ENCODE assay signal across 8 cellular contexts in genomic region chr2:160324161-160324768, GRCh38.
DNase-seq lines count a peak whose midpoint lies in the region; ATAC-seq lines count a peak whose summit lies in the region.

No MANE protein-coding gene starts in this region.

- peak overlapping the region; percentile 35 for H3K27ac Mint-ChIP-seq in activated T-helper 1 cell treated with anti-CD3 and anti-CD28 coated beads, Interleukin-12 subunit alpha, Interleukin-12 subunit beta, Interleukin-2, Interleukin-4 antibody, amounts not matched to agents 30 ng/mL and 10 ng/mL and 1 ng/mL, durations not matched to agents 14 hours and 24 hours and 36 hours

- intact Hi-C loops in activated T-helper 1 cell treated with anti-CD3 and anti-CD28 coated beads, Interleukin-12 subunit alpha, Interleukin-12 subunit beta, Interleukin-2, Interleukin-4 antibody, amounts not matched to agents 30 ng/mL and 10 ng/mL and 1 ng/mL, durations not matched to agents 14 hours and 24 hours and 36 hours (cut with micrococcal nuclease): loop anchor here (1.0 to 10.0 kb wide), 7 partner anchors 71 to 841 kb away; partner anchors contain the start of gene TANK

- peaks cover 65% of the 10 kb centered on the region for H3K4me1 Mint-ChIP-seq in activated T-helper 1 cell treated with anti-CD3 and anti-CD28 coated beads, Interleukin-12 subunit alpha, Interleukin-12 subunit beta, Interleukin-2, Interleukin-4 antibody, amounts not matched to agents 30 ng/mL and 10 ng/mL and 1 ng/mL, durations not matched to agents 14 hours and 24 hours and 36 hours (ENCODE audit: low read depth)

- H3K9me3 Mint-ChIP-seq in activated T-helper 1 cell treated with anti-CD3 and anti-CD28 coated beads, Interleukin-12 subunit alpha, Interleukin-12 subunit beta, Interleukin-2, Interleukin-4 antibody, amounts not matched to agents 30 ng/mL and 10 ng/mL and 1 ng/mL, durations not matched to agents 14 hours and 24 hours and 36 hours: no peaks in the 10 kb centered on the region

- H3K4me3 Mint-ChIP-seq in activated T-helper 1 cell treated with anti-CD3 and anti-CD28 coated beads, Interleukin-12 subunit alpha, Interleukin-12 subunit beta, Interleukin-2, Interleukin-4 antibody, amounts not matched to agents 30 ng/mL and 10 ng/mL and 1 ng/mL, durations not matched to agents 14 hours and 24 hours and 36 hours: no peak overlapping the region

- ATAC-seq in HG02642 (IDR thresholded peaks at IDR 0.05; ENCODE audit: poor library complexity, unreplicated experiment): no peak

- H3K36me3 Mint-ChIP-seq in activated T-helper 1 cell treated with anti-CD3 and anti-CD28 coated beads, Interleukin-12 subunit alpha, Interleukin-12 subunit beta, Interleukin-2, Interleukin-4 antibody, amounts not matched to agents 30 ng/mL and 10 ng/mL and 1 ng/mL, durations not matched to agents 14 hours and 24 hours and 36 hours (ENCODE audit: low read depth): peaks cover 14% of the 10 kb centered on the region

- H3K27me3 Mint-ChIP-seq in activated T-helper 1 cell treated with anti-CD3 and anti-CD28 coated beads, Interleukin-12 subunit alpha, Interleukin-12 subunit beta, Interleukin-2, Interleukin-4 antibody, amounts not matched to agents 30 ng/mL and 10 ng/mL and 1 ng/mL, durations not matched to agents 14 hours and 24 hours and 36 hours (ENCODE audit: insufficient read depth): peaks cover 6% of the 10 kb centered on the region

- in situ Hi-C loops in Caki2 (cut with HindIII; ENCODE audit: low pct_unique_long_range_greater_than_20kb, low sequenced_read_pairs): no loop called here

- DNase-seq in Caki2 (ENCODE audit: low read depth): peak; percentile 30
- DNase-seq in H4 (ENCODE audit: low spot score): peak; percentile 39
- DNase-seq in NCI-H82 treated with DMSO at 0.1 percent for 48 hours (lab: John Stamatoyannopoulos, UW; ENCODE audit: unreplicated experiment): peak; percentile 13
- no peak for DNase-seq in activated T-helper 1 cell treated with anti-CD3 and anti-CD28 coated beads, Interleukin-12 subunit alpha, Interleukin-12 subunit beta, Interleukin-2, Interleukin-4 antibody, amounts not matched to agents 30 ng/mL and 10 ng/mL and 1 ng/mL, durations not matched to agents 14 hours and 24 hours and 36 hours (ENCODE audit: low spot score)
- peak; percentile 49 for DNase-seq in foreskin melanocyte
- peak; percentile 65 for DNase-seq in retina
- no peak for DNase-seq in kidney glomerular epithelial cell (lab: John Stamatoyannopoulos, UW)

Comparison
In these comparisons a context has a peak if more than half of its experiments do, and no peak if none do; other contexts are left out.
1. DNase-seq: peak in Caki2 (single experiment), H4 (single experiment), NCI-H82 treated with DMSO at 0.1 percent for 48 hours (single experiment), foreskin melanocyte (single experiment) and retina (single experiment); none in activated T-helper 1 cell treated with anti-CD3 and anti-CD28 coated beads, Interleukin-12 subunit alpha, Interleukin-12 subunit beta, Interleukin-2, Interleukin-4 antibody, amounts not matched to agents 30 ng/mL and 10 ng/mL and 1 ng/mL, durations not matched to agents 14 hours and 24 hours and 36 hours (single experiment) and kidney glomerular epithelial cell (single experiment).